ENCODE assay signal across 19 cellular contexts in the genomic region with DNA sequence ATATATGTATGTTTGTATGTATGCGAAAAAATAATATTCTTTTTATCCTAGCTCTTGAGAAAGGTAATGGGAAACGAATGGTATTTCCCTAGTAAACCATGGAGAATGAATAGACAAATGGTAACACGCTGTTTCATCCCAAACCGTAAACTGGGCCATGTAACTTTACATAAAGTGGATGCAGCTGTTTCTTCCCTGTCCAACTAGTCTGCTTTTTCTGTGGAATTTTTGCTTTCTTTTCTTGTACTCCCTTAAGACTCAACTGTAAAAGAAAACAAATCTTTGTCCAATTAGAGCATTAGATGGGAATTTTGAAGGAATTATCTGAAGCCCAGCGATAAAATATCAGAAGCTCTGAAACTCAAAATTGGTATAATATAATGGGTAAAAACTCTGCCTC.
"Had no signal": no experiment of that assay in that cellular context is flagged by ENCODE, and none has a peak within 500 bp of the region (broad histone marks: within the 10 kb centered on the region; RNA-seq: fewer than 3 reads in every experiment).

No MANE protein-coding gene starts in this region.

- H3K27ac Mint-ChIP-seq: activated B cell treated with CpG ODN at 0.5 μM for 24 hours; activated CD4-positive, alpha-beta memory T cell treated with anti-CD3 and anti-CD28 coated beads for 36 hours; activated naive CD8-positive, alpha-beta T cell treated with anti-CD3 and anti-CD28 coated beads for 36 hours; immature natural killer cell; memory B cell; natural killer cell; type B pancreatic cell had no signal

- H3K27me3 ChIP-seq: dorsolateral prefrontal cortex, neutrophil, pancreas had no signal

- H3K27me3 Mint-ChIP-seq: activated CD4-positive, alpha-beta memory T cell treated with anti-CD3 and anti-CD28 coated beads for 36 hours; activated naive CD8-positive, alpha-beta T cell treated with anti-CD3 and anti-CD28 coated beads for 36 hours; type B pancreatic cell had no signal

- ATAC-seq: natural killer cell; stimulated activated naive CD8-positive, alpha-beta T cell treated with anti-CD3 and anti-CD28 coated beads, Interleukin-15, Interleukin-2, amounts not matched to agents 100 U/mL and 50 U/mL, for 24 hours had no signal

- H3K36me3 Mint-ChIP-seq: activated CD4-positive, alpha-beta memory T cell treated with anti-CD3 and anti-CD28 coated beads for 36 hours; activated naive CD8-positive, alpha-beta T cell treated with anti-CD3 and anti-CD28 coated beads for 36 hours; memory B cell; natural killer cell had no signal

- H3K36me3 ChIP-seq: neutrophil, pancreas had no signal

- H3K4me1 ChIP-seq: pancreas had no signal

- H3K9me3 Mint-ChIP-seq: activated B cell treated with CpG ODN at 0.5 μM for 24 hours; activated CD4-positive, alpha-beta memory T cell treated with anti-CD3 and anti-CD28 coated beads for 36 hours; activated naive CD8-positive, alpha-beta T cell treated with anti-CD3 and anti-CD28 coated beads for 36 hours; immature natural killer cell; memory B cell; natural killer cell; type B pancreatic cell had no signal

- H3K9me3 ChIP-seq: neutrophil, pancreas had no signal

- H3K27ac ChIP-seq: neutrophil, pancreas had no signal

- H3K4me1 Mint-ChIP-seq: memory B cell, natural killer cell had no signal

- DNase-seq: activated B cell treated with CpG ODN at 0.5 μM for 24 hours; activated CD4-positive, alpha-beta memory T cell treated with anti-CD3 and anti-CD28 coated beads for 36 hours; activated CD4-positive, alpha-beta T cell treated with anti-CD3 and anti-CD28 coated beads for 4 hours; activated naive CD4-positive, alpha-beta T cell; activated naive CD8-positive, alpha-beta T cell treated with anti-CD3 and anti-CD28 coated beads for 36 hours; amniotic stem cell; caudate nucleus; dorsolateral prefrontal cortex; head of caudate nucleus; immature natural killer cell; kidney glomerular epithelial cell; natural killer cell; pancreas; stimulated activated naive CD8-positive, alpha-beta T cell treated with anti-CD3 and anti-CD28 coated beads, Interleukin-15, Interleukin-2, amounts not matched to agents 100 U/mL and 50 U/mL, for 24 hours; T-helper 1 cell; T-helper 9 cell had no signal

- H3K4me3 ChIP-seq: dorsolateral prefrontal cortex, pancreas had no signal

- H3K4me3 Mint-ChIP-seq: activated B cell treated with CpG ODN at 0.5 μM for 24 hours; activated CD4-positive, alpha-beta memory T cell treated with anti-CD3 and anti-CD28 coated beads for 36 hours; activated naive CD8-positive, alpha-beta T cell treated with anti-CD3 and anti-CD28 coated beads for 36 hours; immature natural killer cell; memory B cell; natural killer cell; type B pancreatic cell had no signal
